8 cellular contexts compared by ENCODE assay signal in genomic region chr13:41465215-41465907, GRCh38. TPM values are rescaled to one million over a fixed set of nuclear protein-coding genes. Genes with fewer than 3 reads are reported as not detected.
DNase-seq lines count a peak whose midpoint lies in the region; ATAC-seq, FAIRE-seq and TF ChIP-seq lines count a peak whose summit lies in the region.

No MANE protein-coding gene starts in this region.

- H3K36me3 Mint-ChIP-seq in memory B cell (no peaks in the 10 kb centered on the region), type B pancreatic cell (peaks cover 9% of the 10 kb centered on the region)
- peaks cover 13% of the 10 kb centered on the region for H3K36me3 Mint-ChIP-seq in stimulated activated memory B cell treated with anti-CD40 and anti-IgM and Interleukin-4, amounts not matched to agents 10 μg/mL and 1 μg/mL and 100 μg/mL, for 72 hours

- TF ChIP-seq CTCF in astrocyte of the cerebellum (IDR thresholded peaks at IDR 0.05; ENCODE audit: low read depth, low read length, missing control alignments) (no peak), type B pancreatic cell (conservative IDR thresholded peaks at IDR 0.05) (no peak)

- ATAC-seq in HG03342 (IDR thresholded peaks at IDR 0.05; ENCODE audit: unreplicated experiment): peak; percentile 87
- ATAC-seq in memory B cell (ENCODE audit: low read depth): peak; percentile 82
- peak; percentile 98 for ATAC-seq in stimulated activated memory B cell treated with anti-CD40 and anti-IgM and Interleukin-4, amounts not matched to agents 10 μg/mL and 1 μg/mL and 100 μg/mL, for 72 hours

- peak overlapping the region; percentile 33 for H3K4me3 Mint-ChIP-seq in memory B cell
- H3K4me3 Mint-ChIP-seq in stimulated activated memory B cell treated with anti-CD40 and anti-IgM and Interleukin-4, amounts not matched to agents 10 μg/mL and 1 μg/mL and 100 μg/mL, for 72 hours: peak overlapping the region; percentile 14
- no peak overlapping the region for H3K4me3 Mint-ChIP-seq in type B pancreatic cell

- H3K9me3 Mint-ChIP-seq in memory B cell: no peaks in the 10 kb centered on the region
- no peaks in the 10 kb centered on the region for H3K9me3 Mint-ChIP-seq in stimulated activated memory B cell treated with anti-CD40 and anti-IgM and Interleukin-4, amounts not matched to agents 10 μg/mL and 1 μg/mL and 100 μg/mL, for 72 hours
- no peaks in the 10 kb centered on the region for H3K9me3 Mint-ChIP-seq in type B pancreatic cell

- H3K27me3 Mint-ChIP-seq in memory B cell (no peaks in the 10 kb centered on the region), type B pancreatic cell (peaks cover 56% of the 10 kb centered on the region)
- H3K27me3 Mint-ChIP-seq in stimulated activated memory B cell treated with anti-CD40 and anti-IgM and Interleukin-4, amounts not matched to agents 10 μg/mL and 1 μg/mL and 100 μg/mL, for 72 hours: no peaks in the 10 kb centered on the region

- H3K4me3 ChIP-seq in astrocyte of the cerebellum (ENCODE audit: low read depth, low read length): no peak overlapping the region

- peak overlapping the region; percentile 69 for H3K27ac Mint-ChIP-seq in memory B cell
- H3K27ac Mint-ChIP-seq in stimulated activated memory B cell treated with anti-CD40 and anti-IgM and Interleukin-4, amounts not matched to agents 10 μg/mL and 1 μg/mL and 100 μg/mL, for 72 hours: peak overlapping the region; percentile 77
- H3K27ac Mint-ChIP-seq in type B pancreatic cell: no peak overlapping the region

- in situ Hi-C loops in astrocyte of the cerebellum (cut with HindIII; ENCODE audit: low sequenced_read_pairs): no loop called here

- FAIRE-seq in GM19239 (lab: Jason Lieb, UNC): peak; percentile 93

- DNase-seq in GM19239 (ENCODE audit: insufficient read length, low spot score) (no peak), T1000 (lab: John Stamatoyannopoulos, UW) (peak; percentile 24), astrocyte of the cerebellum (ENCODE audit: low read depth) (peak; percentile 26), memory B cell (ENCODE audit: low spot score in 2 of 2) (peak in 1 of 2 donors; percentile 54), type B pancreatic cell (ENCODE audit: extremely low spot score, unreplicated experiment) (no peak), NCI-H1092 (lab: John Stamatoyannopoulos, UW) (no peak)

- H3K4me1 Mint-ChIP-seq in memory B cell (peaks cover 40% of the 10 kb centered on the region), type B pancreatic cell (ENCODE audit: unreplicated experiment) (no peaks in the 10 kb centered on the region)
- peaks cover 52% of the 10 kb centered on the region for H3K4me1 Mint-ChIP-seq in stimulated activated memory B cell treated with anti-CD40 and anti-IgM and Interleukin-4, amounts not matched to agents 10 μg/mL and 1 μg/mL and 100 μg/mL, for 72 hours

RNA-seq across cellular contexts. Expression of gene RGCC, which starts 8.0 kb away (rescaled TPM):
- 2.7 TPM in 2 replicates for total RNA-seq in type B pancreatic cell (ENCODE audit: low replicate concordance)

Comparison
In these comparisons a context has a peak if more than half of its experiments do, and no peak if none do; other contexts are left out.
1. DNase-seq: peak in T1000 (single experiment) and astrocyte of the cerebellum (single experiment); none in GM19239 (single experiment), type B pancreatic cell (single experiment) and NCI-H1092 (single experiment).
2. Peak in every context shown above with its lines, with median percentiles within 50 percentile points of each other: ATAC-seq.